Comparison of ENCODE assay signal across 12 cellular contexts in genomic region chr18:3457261-3457724, GRCh38. TPM values are rescaled to one million over a fixed set of nuclear protein-coding genes. Genes with fewer than 3 reads are reported as not detected.
DNase-seq lines count a peak whose midpoint lies in the region; ATAC-seq and TF ChIP-seq lines count a peak whose summit lies in the region.
"Had no signal": no experiment of that assay in that cellular context is flagged by ENCODE, and none has a peak within 500 bp of the region (broad histone marks: within the 10 kb centered on the region; RNA-seq: fewer than 3 reads in every experiment).

No MANE protein-coding gene starts in this region.

- peaks cover 4% of the 10 kb centered on the region for H3K79me1 ChIP-seq in H9 (ENCODE audit: insufficient read depth, low read depth, low read length, poor library complexity, severe bottlenecking)
- peaks cover 1% of the 10 kb centered on the region for H3K79me1 ChIP-seq in mesenchymal stem cell (replicated peaks; ENCODE audit: low read length, poor library complexity, severe bottlenecking)

- H2AFZ ChIP-seq in H9 (ENCODE audit: low read length) (no peak overlapping the region), mesenchymal stem cell (ENCODE audit: low read depth, low read length) (no peak overlapping the region)

- H3K9ac ChIP-seq in H9 (ENCODE audit: extremely low read depth, insufficient read length, low read length) (peak overlapping the region; percentile 39), mesenchymal stem cell (ENCODE audit: low read length) (no peak overlapping the region)

- no peak overlapping the region for H3K4me2 ChIP-seq in H9 (ENCODE audit: insufficient read depth, insufficient read length, low read length)
- H3K4me2 ChIP-seq in mesenchymal stem cell (ENCODE audit: low read length, poor library complexity, severe bottlenecking), result peak overlapping the region; percentile 78

- intact Hi-C loops in A673 (cut with micrococcal nuclease; ENCODE audit: unreplicated experiment), result loop anchor here (2.0 to 10.0 kb wide), 2 partner anchors 174 to 288 kb away; no protein-coding TSS in a partner anchor

- no peaks in the 10 kb centered on the region for H3K27me3 ChIP-seq in A673 (replicated peaks; ENCODE audit: insufficient read depth, low read depth, low read length, poor library complexity)
- H3K27me3 ChIP-seq in H9 (ENCODE audit: insufficient read depth, low read length), result no peaks in the 10 kb centered on the region
- no peaks in the 10 kb centered on the region for H3K27me3 ChIP-seq in mesenchymal stem cell (ENCODE audit: control insufficient read depth in 1 of 2, insufficient read depth in 1 of 2, low read length in 2 of 2)

- H3K14ac ChIP-seq in H9 (ENCODE audit: insufficient read depth, low read length) (no peak overlapping the region), mesenchymal stem cell (ENCODE audit: low read length in 2 of 2) (no peak overlapping the region)

- no peaks in the 10 kb centered on the region for H3K27me3 Mint-ChIP-seq in H9 (ENCODE audit: low read depth)
- H3K27me3 Mint-ChIP-seq: naive B cell; stimulated activated naive B cell treated with anti-CD40 and anti-IgM and Interleukin-4, amounts not matched to agents 10 μg/mL and 1 μg/mL and 100 μg/mL, for 72 hours had no signal

- H4K5ac ChIP-seq in H9 (ENCODE audit: insufficient read length, low read depth, low read length), result no peak overlapping the region

- H3K4me1 ChIP-seq in A673 (ENCODE audit: insufficient read depth, low read length, poor library complexity, severe bottlenecking) (peaks cover 39% of the 10 kb centered on the region), H9 (ENCODE audit: insufficient read depth, low read length) (peaks cover 11% of the 10 kb centered on the region; the same call in 1 of the 2 replicates), mesenchymal stem cell (ENCODE audit: control insufficient read depth, insufficient read depth, low read depth, low read length) (peaks cover 8% of the 10 kb centered on the region)

- no peak overlapping the region for H2AK5ac ChIP-seq in H9 (ENCODE audit: insufficient read length, low read length)
- no peak overlapping the region for H2AK5ac ChIP-seq in mesenchymal stem cell (ENCODE audit: low read length, severe bottlenecking)

- peaks cover 63 to 77% (median 66%) of the 10 kb centered on the region in 3 experiments for H3K36me3 Mint-ChIP-seq in H9 (ENCODE audit: insufficient read depth in 1 of 3, low read depth in 3 of 3)

- peaks cover 69 to 74% of the 10 kb centered on the region in 2 experiments for H3K4me1 Mint-ChIP-seq in H9

- peak overlapping the region; percentile 76 to 97 (median 77) for H3K27ac Mint-ChIP-seq in H9
- H3K27ac Mint-ChIP-seq: stimulated activated naive B cell treated with anti-CD40 and anti-IgM and Interleukin-4, amounts not matched to agents 10 μg/mL and 1 μg/mL and 100 μg/mL, for 72 hours had no signal

- ATAC-seq in HG02571 (IDR thresholded peaks at IDR 0.05; ENCODE audit: unreplicated experiment) (no peak), HG02852 (IDR thresholded peaks at IDR 0.05; ENCODE audit: unreplicated experiment) (no peak)
- ATAC-seq: GM12878; stimulated activated naive B cell treated with anti-CD40 and anti-IgM and Interleukin-4, amounts not matched to agents 10 μg/mL and 1 μg/mL and 100 μg/mL, for 72 hours had no signal

- DNase-seq in A673 (ENCODE audit: low spot score) (peak; percentile 65), H9 (no peak), caudate nucleus (lab: John Stamatoyannopoulos, UW) (no peak), mesenchymal stem cell (no peak), HuH-7 (ENCODE audit: low spot score) (no peak)
- DNase-seq in stimulated activated CD4-positive, alpha-beta T cell treated with anti-CD3 and anti-CD28 coated beads, Interleukin-2, amount 100 ng/mL, for 24 hours, result no peak
- DNase-seq: activated CD4-positive, alpha-beta T cell treated with anti-CD3 and anti-CD28 coated beads for 4 hours; naive B cell; stimulated activated naive B cell treated with anti-CD40 and anti-IgM and Interleukin-4, amounts not matched to agents 10 μg/mL and 1 μg/mL and 100 μg/mL, for 72 hours had no signal

- H3K27ac ChIP-seq in A673 (ENCODE audit: low read depth, low read length, poor library complexity, severe bottlenecking), result peak overlapping the region; percentile 96
- no peak overlapping the region for H3K27ac ChIP-seq in H9 (ENCODE audit: insufficient read length, low read depth, low read length)
- peak overlapping the region; percentile 20 for H3K27ac ChIP-seq in caudate nucleus (ENCODE audit: low read depth, low read length)
- peak overlapping the region; percentile 98 for H3K27ac ChIP-seq in mesenchymal stem cell (ENCODE audit: low read length, poor library complexity, severe bottlenecking)

- peak overlapping the region; percentile 34 to 71; a peak in 4 of 5 replicates for H3K4me3 Mint-ChIP-seq in H9
- H3K4me3 Mint-ChIP-seq: stimulated activated naive B cell treated with anti-CD40 and anti-IgM and Interleukin-4, amounts not matched to agents 10 μg/mL and 1 μg/mL and 100 μg/mL, for 72 hours had no signal

- peaks cover 17% of the 10 kb centered on the region for H3K23me2 ChIP-seq in H9 (ENCODE audit: insufficient read length, low read depth, low read length, poor library complexity, severe bottlenecking)

- BruUV-seq in A673 (replicated peaks; lab: Mats Ljungman, UMichigan), result no TSS peak

- H3K18ac ChIP-seq in H9 (ENCODE audit: insufficient read length, low read depth, low read length) (no peak overlapping the region), mesenchymal stem cell (ENCODE audit: low read depth in 1 of 2, low read length in 2 of 2) (peak overlapping the region in 1 of 2 experiments; percentile 1)

- CTCF ChIA-PET in A673 (lab: Charles Lee), result interaction anchor here (0.6 to 1.2 kb wide), 2 partner anchors 134 to 209 kb away, joined by 3 to 10 read pairs; no protein-coding TSS in a partner anchor

- H4K20me1 ChIP-seq in H9 (ENCODE audit: control insufficient read depth, insufficient read depth, insufficient read length), result no peaks in the 10 kb centered on the region

- H3K56ac ChIP-seq in H9 (ENCODE audit: insufficient read length, low read depth, low read length), result no peak overlapping the region

- H2BK12ac ChIP-seq in H9 (ENCODE audit: insufficient read length, low read depth, low read length), result no peak overlapping the region
- peak overlapping the region in 1 of 2 experiments; percentile 95 for H2BK12ac ChIP-seq in mesenchymal stem cell (ENCODE audit: low read length in 2 of 2)

- H3K4me3 ChIP-seq in A673 (ENCODE audit: low read depth, low read length, poor library complexity, severe bottlenecking) (peak overlapping the region; percentile 11), mesenchymal stem cell (ENCODE audit: insufficient read depth in 1 of 2, low read depth in 1 of 2, low read length in 2 of 2) (no peak overlapping the region)
- H3K4me3 ChIP-seq: GM12878 had no signal

- no peak overlapping the region for H2BK5ac ChIP-seq in H9 (ENCODE audit: insufficient read length, low read length)
- no peak overlapping the region for H2BK5ac ChIP-seq in mesenchymal stem cell (ENCODE audit: low read depth, low read length, poor library complexity, severe bottlenecking)

- H2BK120ac ChIP-seq in H9 (ENCODE audit: low read depth, low read length, poor library complexity, severe bottlenecking), result no peak overlapping the region
- H2BK120ac ChIP-seq in mesenchymal stem cell (ENCODE audit: low read depth, low read length), result no peak overlapping the region

- H3K9me3 Mint-ChIP-seq in H9, result peaks cover 3 to 9% of the 10 kb centered on the region in 2 experiments; a peak in 3 of 5 replicates

- H3K23ac ChIP-seq in H9 (ENCODE audit: insufficient read length, low read depth, low read length), result no peak overlapping the region
- no peak overlapping the region for H3K23ac ChIP-seq in mesenchymal stem cell (ENCODE audit: low read length in 2 of 2)

- H3K4ac ChIP-seq in H9 (ENCODE audit: low read depth, low read length) (no peak overlapping the region), mesenchymal stem cell (ENCODE audit: low read depth in 1 of 2, low read length in 2 of 2) (no peak overlapping the region)

- no peak overlapping the region for H2BK20ac ChIP-seq in H9 (ENCODE audit: low read depth, low read length, poor library complexity, severe bottlenecking)

- WGBS in H9 (ENCODE audit: extremely low coverage, insufficient read length, low lambda C conversion rate), result no CpG with 5 or more reads among the region's 15 CpGs
- WGBS in mesenchymal stem cell, result 97% methylated on average over 15 of the region's 15 CpGs

- TF ChIP-seq CTCF in A673 (conservative IDR thresholded peaks at IDR 0.05; ENCODE audit: low read depth, low read length) (no peak), H9 (conservative IDR thresholded peaks at IDR 0.05) (no peak)

- H3T11ph ChIP-seq in H9 (ENCODE audit: low read length), result no peak overlapping the region

- H3K9me3 ChIP-seq in A673 (ENCODE audit: low read depth, low read length, poor library complexity, severe bottlenecking), result peaks cover 24% of the 10 kb centered on the region
- H3K9me3 ChIP-seq in H9 (ENCODE audit: control insufficient read depth, low read depth, low read length), result no peaks in the 10 kb centered on the region
- peaks cover 22% of the 10 kb centered on the region for H3K9me3 ChIP-seq in mesenchymal stem cell (ENCODE audit: control insufficient read depth, low read length)

- H3K36me3 ChIP-seq in A673 (ENCODE audit: insufficient read depth, low read length, poor library complexity, severe bottlenecking), result peaks cover 65% of the 10 kb centered on the region
- H3K36me3 ChIP-seq in mesenchymal stem cell (ENCODE audit: control insufficient read depth in 1 of 2, insufficient read depth in 2 of 2, low read depth in 1 of 2, low read length in 2 of 2), result peaks cover 13 to 63% of the 10 kb centered on the region in 2 experiments

- H4K91ac ChIP-seq in H9 (ENCODE audit: insufficient read length, low read depth, low read length) (no peak overlapping the region), mesenchymal stem cell (ENCODE audit: low read length) (no peak overlapping the region)

- no peak overlapping the region for H4K8ac ChIP-seq in H9 (replicated peaks; ENCODE audit: insufficient read length, low read depth, low read length)
- H4K8ac ChIP-seq in mesenchymal stem cell (ENCODE audit: low read length), result no peak overlapping the region

- peaks cover 20% of the 10 kb centered on the region; the same call in 1 of the 2 replicates for H3K79me2 ChIP-seq in H9 (ENCODE audit: insufficient read depth, low read length)

- H2BK15ac ChIP-seq in H9 (ENCODE audit: low read depth, low read length) (no peak overlapping the region), mesenchymal stem cell (ENCODE audit: low read depth, poor library complexity, severe bottlenecking) (no peak overlapping the region)

- POLR2A ChIA-PET in A673 (lab: Charles Lee; ENCODE audit: low non-redundant PET), result no interaction called here

RNA-seq across cellular contexts. Expression of gene TGIF1, which starts 7.3 kb away (rescaled TPM):
- total RNA-seq in A673 (2021), result 86.9 and 98.3 TPM in 2 replicates
- 251 and 261 TPM in 2 replicates for total RNA-seq in H9 (2021)
- 69.8 TPM for polyA plus RNA-seq in mesenchymal stem cell (2013, experiment 1 of 2)
- polyA plus RNA-seq in mesenchymal stem cell (2013, experiment 2 of 2), result 65.2 TPM
